ENCODE assay signal across 20 cellular contexts in genomic region chr7:47654672-47655340, GRCh38.
DNase-seq lines count a peak whose midpoint lies in the region; ATAC-seq and TF ChIP-seq lines count a peak whose summit lies in the region.
"Had no signal": no experiment of that assay in that cellular context is flagged by ENCODE, and none has a peak within 500 bp of the region (broad histone marks: within the 10 kb centered on the region; RNA-seq: fewer than 3 reads in every experiment).

No MANE protein-coding gene starts in this region.

- H3K4me1 Mint-ChIP-seq in T-helper 17 cell = no peaks in the 10 kb centered on the region
- H3K4me1 Mint-ChIP-seq: activated naive CD4-positive, alpha-beta T cell treated with anti-CD3 and anti-CD28 coated beads, Interleukin-2, amount 50 U/mL, for 24 hours; immature natural killer cell had no signal

- peak overlapping the region; percentile 97 for H2BK20ac ChIP-seq in IMR-90 (ENCODE audit: low read depth, low read length)

- H3K9me1 ChIP-seq in IMR-90 (ENCODE audit: insufficient read depth, low read length) = peaks cover 27% of the 10 kb centered on the region

- no peak overlapping the region for H4K5ac ChIP-seq in IMR-90 (ENCODE audit: low read depth, low read length)

- H3K23ac ChIP-seq in IMR-90 (ENCODE audit: low read depth, low read length) = 0 out of 2 replicates have a peak overlapping the region, but pooled peaks have one; percentile 58

- dilution Hi-C loops in IMR-90 (cut with HindIII; ENCODE audit: low sequenced_read_pairs, unreplicated experiment) = no loop called here

- in situ Hi-C loops in IMR-90 (cut with MboI; ENCODE audit: low sequenced_read_pairs) = no loop called here

- H3K27me3 Mint-ChIP-seq in T-helper 17 cell = no peaks in the 10 kb centered on the region
- H3K27me3 Mint-ChIP-seq: activated naive CD4-positive, alpha-beta T cell treated with anti-CD3 and anti-CD28 coated beads, Interleukin-2, amount 50 U/mL, for 24 hours had no signal

- POLR2A ChIA-PET in IMR-90 (lab: Charles Lee; ENCODE audit: unreplicated experiment) = no interaction called here

- peak overlapping the region in 1 of 2 experiments; percentile 86; a peak in 2 of 4 replicates for H4K8ac ChIP-seq in IMR-90 (ENCODE audit: low read depth in 2 of 2, low read length in 2 of 2)

- H3K27ac ChIP-seq in ACC112 (ENCODE audit: low read depth, low read length) = peak overlapping the region; percentile 100
- H3K27ac ChIP-seq in IMR-90 (ENCODE audit: insufficient read depth, low read length) = no peak overlapping the region
- H3K27ac ChIP-seq in coronary artery = peak overlapping the region in 1 of 2 donors; percentile 27
- H3K27ac ChIP-seq: stomach had no signal

- H3K9me3 ChIP-seq in IMR-90 (ENCODE audit: control insufficient read depth, insufficient read depth, low read length) (no peaks in the 10 kb centered on the region), neuron (ENCODE audit: low read length) (no peaks in the 10 kb centered on the region), T-helper 17 cell (ENCODE audit: control insufficient read depth, low read length, poor library complexity, severe bottlenecking) (no peaks in the 10 kb centered on the region)
- H3K9me3 ChIP-seq: stomach had no signal

- H3K9ac ChIP-seq in IMR-90 (ENCODE audit: low read depth, low read length) = no peak overlapping the region

- H3K79me1 ChIP-seq in IMR-90 (ENCODE audit: low read depth in 1 of 2, low read length in 2 of 2) = peaks cover 0 to 4% of the 10 kb centered on the region in 2 experiments; a peak in 1 of 4 replicates

- peak overlapping the region; percentile 14; the same call in 1 of the 2 replicates for H3K18ac ChIP-seq in IMR-90 (ENCODE audit: low read depth, low read length)

- DNase-seq in IMR-90 (peak; percentile 73), dermis blood vessel endothelial cell (peak; percentile 23), T-helper 17 cell (no peak), coronary artery (ENCODE audit: low spot score) (no peak)
- no peak for DNase-seq in stimulated activated CD4-positive, alpha-beta T cell treated with anti-CD3 and anti-CD28 coated beads, Interleukin-12 subunit alpha, Interleukin-12 subunit beta, amount 100 ng/mL, for 4 hours
- DNase-seq: ACHN; activated CD4-positive, alpha-beta T cell treated with anti-CD3 and anti-CD28 coated beads for 48 hours; activated T-cell treated with anti-CD3 and anti-CD28 coated beads for 4 hours; endodermal cell; immature natural killer cell; NCI-H1105; NK-92 treated with Interleukin-12 subunit alpha and Interleukin-12 subunit beta, amount 100 ng/mL, for 24 hours; SHP77; small intestine; stomach had no signal

- peak overlapping the region; percentile 55 for H2AFZ ChIP-seq in ACC112 (ENCODE audit: low read length, unreplicated experiment)
- no peak overlapping the region for H2AFZ ChIP-seq in IMR-90 (replicated peaks; ENCODE audit: low read length, poor library complexity)
- H2AFZ ChIP-seq in neuron (ENCODE audit: low read depth, low read length) = peak overlapping the region; percentile 9

- peak overlapping the region; percentile 87; the same call in 1 of the 2 replicates for H3K14ac ChIP-seq in IMR-90 (replicated peaks; ENCODE audit: low read depth, low read length)

- peak overlapping the region; percentile 98 for H2BK120ac ChIP-seq in IMR-90 (ENCODE audit: low read depth, low read length)

- H2BK15ac ChIP-seq in IMR-90 (ENCODE audit: low read depth, low read length) = peak overlapping the region; percentile 97; the same call in 2 of the 3 replicates

- peak overlapping the region; percentile 98 for H4K91ac ChIP-seq in IMR-90 (ENCODE audit: insufficient read depth, low read depth, low read length)

- H3K4me1 ChIP-seq in ACC112 (ENCODE audit: control insufficient read depth, insufficient read depth, low read length, unreplicated experiment) (peaks cover 47% of the 10 kb centered on the region), IMR-90 (ENCODE audit: control insufficient read depth, insufficient read depth, low read length) (peaks cover 28% of the 10 kb centered on the region), neuron (ENCODE audit: insufficient read depth, low read length) (peaks cover 5% of the 10 kb centered on the region)

- H3K4ac ChIP-seq in IMR-90 (ENCODE audit: low read depth, low read length) = peak overlapping the region; percentile 98

- TF ChIP-seq RAD21 in IMR-90 (IDR thresholded peaks at IDR 0.05; ENCODE audit: low read length) = no peak

- 93% methylated on average over 3 of the region's 16 CpGs; no CpG with 5 or more reads in 1 of the 2 experiments for WGBS in IMR-90 (ENCODE audit: extremely low coverage in 2 of 2, insufficient read length in 1 of 2), 2 experiments

- TF ChIP-seq POLR2A in IMR-90 (IDR thresholded peaks at IDR 0.05; ENCODE audit: low read depth, low read length) = no peak

- no peak overlapping the region for H3K4me2 ChIP-seq in IMR-90 (ENCODE audit: low read depth, low read length)

- H3K27me3 ChIP-seq in ACC112 (ENCODE audit: insufficient read depth, low read length) = no peaks in the 10 kb centered on the region
- no peaks in the 10 kb centered on the region; the same call in 1 of the 2 replicates for H3K27me3 ChIP-seq in IMR-90 (ENCODE audit: control insufficient read depth, insufficient read depth, low read length)
- no peaks in the 10 kb centered on the region for H3K27me3 ChIP-seq in neuron (ENCODE audit: insufficient read depth, low read length)
- H3K27me3 ChIP-seq: stomach had no signal

- no peak overlapping the region for H3K4me3 Mint-ChIP-seq in T-helper 17 cell
- H3K4me3 Mint-ChIP-seq: activated naive CD4-positive, alpha-beta T cell treated with anti-CD3 and anti-CD28 coated beads, Interleukin-2, amount 50 U/mL, for 24 hours; endodermal cell; immature natural killer cell had no signal

- H3K36me3 ChIP-seq in ACC112 (ENCODE audit: insufficient read depth, low read length) (no peaks in the 10 kb centered on the region), IMR-90 (ENCODE audit: control insufficient read depth, insufficient read depth, low read length) (no peaks in the 10 kb centered on the region), neuron (ENCODE audit: insufficient read depth, low read length) (no peaks in the 10 kb centered on the region)
- H3K36me3 ChIP-seq: stomach had no signal

- peak overlapping the region; percentile 97 for H2AK5ac ChIP-seq in IMR-90 (ENCODE audit: low read depth, low read length)

- peak overlapping the region; percentile 16 for H2BK5ac ChIP-seq in IMR-90 (ENCODE audit: low read depth, low read length, poor library complexity, severe bottlenecking)

- TF ChIP-seq CTCF in IMR-90 (conservative IDR thresholded peaks at IDR 0.05; ENCODE audit: low read depth, low read length) (no peak), coronary artery (IDR thresholded peaks at IDR 0.05) (no peak)

- ATAC-seq in IMR-90 (ENCODE audit: low read depth) (no peak), GM21390 (IDR thresholded peaks at IDR 0.05; ENCODE audit: unreplicated experiment) (no peak), T-helper 17 cell (no peak)
- ATAC-seq: K562 had no signal

- no peaks in the 10 kb centered on the region for H3K79me2 ChIP-seq in ACC112 (ENCODE audit: control insufficient read depth, insufficient read depth, low read length, unreplicated experiment)

- H3K36me3 Mint-ChIP-seq in T-helper 17 cell (ENCODE audit: low read depth) = no peaks in the 10 kb centered on the region
- H3K36me3 Mint-ChIP-seq: activated naive CD4-positive, alpha-beta T cell treated with anti-CD3 and anti-CD28 coated beads, Interleukin-2, amount 50 U/mL, for 24 hours had no signal

- intact Hi-C loops in IMR-90 (cut with micrococcal nuclease) = loop anchor here (5.0 kb wide), 3 partner anchors 43 to 142 kb away; partner anchors contain the start of gene TNS3

- CTCF ChIA-PET in IMR-90 (lab: Yijun Ruan, JAX) = no interaction called here

- no peak overlapping the region for H3K27ac Mint-ChIP-seq in T-helper 17 cell
- H3K27ac Mint-ChIP-seq: activated naive CD4-positive, alpha-beta T cell treated with anti-CD3 and anti-CD28 coated beads, Interleukin-2, amount 50 U/mL, for 24 hours; endodermal cell; immature natural killer cell had no signal

- no peak overlapping the region for H3K56ac ChIP-seq in IMR-90 (ENCODE audit: extremely low read depth, insufficient read depth, low read length)

- H4K20me1 ChIP-seq in IMR-90 (ENCODE audit: insufficient read depth, low read length) = no peaks in the 10 kb centered on the region

- peak overlapping the region; percentile 81 for H2AK9ac ChIP-seq in IMR-90 (replicated peaks; ENCODE audit: low read depth, low read length, poor library complexity)

- no TSS peak for BruUV-seq in IMR-90 (replicated peaks; lab: Mats Ljungman, UMichigan)

- H3K4me3 ChIP-seq in ACC112 (ENCODE audit: low read depth, low read length) (no peak overlapping the region), IMR-90 (ENCODE audit: insufficient read depth, low read depth, low read length) (no peak overlapping the region), neuron (ENCODE audit: low read length) (no peak overlapping the region), coronary artery (no peak overlapping the region)
- H3K4me3 ChIP-seq: K562, stomach had no signal

TF ChIP-seq in IMR-90, 13 proteins besides CTCF, POLR2A, EP300 and RAD21 (continues in another document):
- no peak for TF ChIP-seq CEBPB (IDR thresholded peaks at IDR 0.05; ENCODE audit: low read depth, low read length)
- no peak for TF ChIP-seq NFE2L2 (IDR thresholded peaks at IDR 0.05; ENCODE audit: low read depth, low read length)
- no peak for TF ChIP-seq RFX5 (IDR thresholded peaks at IDR 0.05; ENCODE audit: low read depth, low read length)
- TF ChIP-seq, protein P1, sequence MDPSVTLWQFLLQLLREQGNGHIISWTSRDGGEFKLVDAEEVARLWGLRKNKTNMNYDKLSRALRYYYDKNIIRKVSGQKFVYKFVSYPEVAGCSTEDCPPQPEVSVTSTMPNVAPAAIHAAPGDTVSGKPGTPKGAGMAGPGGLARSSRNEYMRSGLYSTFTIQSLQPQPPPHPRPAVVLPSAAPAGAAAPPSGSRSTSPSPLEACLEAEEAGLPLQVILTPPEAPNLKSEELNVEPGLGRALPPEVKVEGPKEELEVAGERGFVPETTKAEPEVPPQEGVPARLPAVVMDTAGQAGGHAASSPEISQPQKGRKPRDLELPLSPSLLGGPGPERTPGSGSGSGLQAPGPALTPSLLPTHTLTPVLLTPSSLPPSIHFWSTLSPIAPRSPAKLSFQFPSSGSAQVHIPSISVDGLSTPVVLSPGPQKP (IDR thresholded peaks at IDR 0.05; ENCODE audit: borderline replicate concordance, low read depth, low read length) = no peak
- no peak for TF ChIP-seq MAFK (IDR thresholded peaks at IDR 0.05; ENCODE audit: low read depth, low read length)
- no peak for TF ChIP-seq MXI1 (IDR thresholded peaks at IDR 0.05; ENCODE audit: borderline replicate concordance, low read depth, low read length)
- TF ChIP-seq SMC3 (IDR thresholded peaks at IDR 0.05; ENCODE audit: low read depth, low read length) = no peak
- TF ChIP-seq RCOR1 (IDR thresholded peaks at IDR 0.05; ENCODE audit: insufficient replicate concordance, low read length) = no peak
- TF ChIP-seq MAZ (IDR thresholded peaks at IDR 0.05; ENCODE audit: borderline replicate concordance, low read depth, low read length) = no peak

Comparison
In these comparisons a context has a peak if more than half of its experiments do, and no peak if none do; other contexts are left out.
1. DNase-seq: peak in IMR-90 (single experiment) and dermis blood vessel endothelial cell (single experiment); none in T-helper 17 cell (0 of 3), coronary artery (single experiment) and stimulated activated CD4-positive, alpha-beta T cell treated with anti-CD3 and anti-CD28 coated beads, Interleukin-12 subunit alpha, Interleukin-12 subunit beta, amount 100 ng/mL, for 4 hours (single experiment).